ENCODE assay signal across 21 cellular contexts in genomic region chr7:144786079-144786478, GRCh38.
"Had no signal": no experiment of that assay in that cellular context is flagged by ENCODE, and none has a peak within 500 bp of the region (broad histone marks: within the 10 kb centered on the region; RNA-seq: fewer than 3 reads in every experiment).

No MANE protein-coding gene starts in this region.

- DNase-seq: activated B cell treated with CpG ODN at 0.5 μM for 24 hours; activated CD4-positive, alpha-beta T cell treated with anti-CD3 and anti-CD28 coated beads, Interleukin-2, amount 50 U/mL, for 48 hours; activated CD8-positive, alpha-beta memory T cell treated with anti-CD3 and anti-CD28 coated beads, Interleukin-2, amount 50 U/mL, for 48 hours; activated naive CD4-positive, alpha-beta T cell; activated naive CD8-positive, alpha-beta T cell treated with anti-CD3 and anti-CD28 coated beads for 36 hours; activated T-cell treated with anti-CD3 and anti-CD28 coated beads, Interleukin-2, amount 50 U/mL, for 4 hours; central memory CD4-positive, alpha-beta T cell; effector memory CD8-positive, alpha-beta T cell; hippocampal formation; left ventricle myocardium superior; mammary epithelial cell; midbrain; natural killer cell; retina; stimulated activated CD4-positive, alpha-beta T cell treated with anti-CD3 and anti-CD28 coated beads, Interleukin-2, amount 100 ng/mL, for 48 hours; stimulated activated CD8-positive, alpha-beta memory T cell treated with anti-CD3 and anti-CD28 coated beads, Interleukin-4, amount 100 ng/mL, for 48 hours; stimulated activated naive B cell treated with anti-CD40 and anti-IgM and Interleukin-4, amounts not matched to agents 10 μg/mL and 1 μg/mL and 100 μg/mL, for 72 hours; testis; trophoblast cell; uterus had no signal

- H3K4me3 ChIP-seq: esophagus muscularis mucosa, testis, uterus had no signal

- H3K36me3 ChIP-seq: esophagus muscularis mucosa had no signal

- ATAC-seq: activated T-cell treated with anti-CD3 and anti-CD28 coated beads, Interleukin-2, amount 50 U/mL, for 4 hours; left ventricle myocardium superior had no signal

- H3K9me3 ChIP-seq: esophagus muscularis mucosa, testis, uterus had no signal

- H3K27ac ChIP-seq: esophagus muscularis mucosa, testis, uterus had no signal

- H3K4me1 ChIP-seq: testis, uterus had no signal

- H3K27me3 ChIP-seq: esophagus muscularis mucosa, testis, uterus had no signal
